ENCODE assay signal across 1 cellular context in the genomic region with DNA sequence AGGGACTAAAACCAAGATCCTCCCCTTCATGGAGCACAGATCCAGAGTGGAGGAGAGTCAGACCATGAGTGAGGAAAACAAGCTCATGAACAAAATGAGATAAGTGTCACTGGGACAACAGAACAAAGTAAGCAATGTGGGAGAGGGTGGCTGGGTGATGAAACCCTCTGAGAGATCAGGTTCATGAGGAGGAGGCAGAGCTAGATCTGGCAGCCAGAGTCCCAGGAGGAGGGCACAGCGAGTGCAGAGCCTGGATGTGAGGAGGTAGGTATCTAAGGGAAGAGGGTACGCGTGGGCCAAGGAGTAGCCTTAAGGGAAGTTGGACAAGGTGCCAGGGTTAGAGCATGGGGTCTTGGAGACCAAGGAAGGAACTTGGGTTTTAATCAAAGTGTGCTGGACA.
TF ChIP-seq lines count a peak whose summit lies in the region.

No MANE protein-coding gene starts in this region.

TF ChIP-seq in HepG2, 621 proteins besides CTCF, POLR2A, EP300 and RAD21 (continued from another document):
- TF ChIP-seq, protein P1, sequence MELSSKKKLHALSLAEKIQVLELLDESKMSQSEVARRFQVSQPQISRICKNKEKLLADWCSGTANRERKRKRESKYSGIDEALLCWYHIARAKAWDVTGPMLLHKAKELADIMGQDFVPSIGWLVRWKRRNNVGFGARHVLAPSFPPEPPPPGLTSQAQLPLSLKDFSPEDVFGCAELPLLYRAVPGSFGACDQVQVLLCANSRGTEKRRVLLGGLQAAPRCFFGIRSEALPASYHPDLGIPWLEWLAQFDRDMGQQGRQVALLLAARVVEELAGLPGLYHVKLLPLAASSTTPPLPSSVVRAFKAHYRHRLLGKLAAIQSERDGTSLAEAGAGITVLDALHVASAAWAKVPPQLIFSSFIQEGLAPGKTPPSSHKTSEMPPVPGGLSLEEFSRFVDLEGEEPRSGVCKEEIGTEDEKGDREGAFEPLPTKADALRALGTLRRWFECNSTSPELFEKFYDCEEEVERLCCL (CRISPR knock-in tag; IDR thresholded peaks at IDR 0.05; ENCODE audit: borderline replicate concordance), result no peak
- TF ChIP-seq, protein P2, sequence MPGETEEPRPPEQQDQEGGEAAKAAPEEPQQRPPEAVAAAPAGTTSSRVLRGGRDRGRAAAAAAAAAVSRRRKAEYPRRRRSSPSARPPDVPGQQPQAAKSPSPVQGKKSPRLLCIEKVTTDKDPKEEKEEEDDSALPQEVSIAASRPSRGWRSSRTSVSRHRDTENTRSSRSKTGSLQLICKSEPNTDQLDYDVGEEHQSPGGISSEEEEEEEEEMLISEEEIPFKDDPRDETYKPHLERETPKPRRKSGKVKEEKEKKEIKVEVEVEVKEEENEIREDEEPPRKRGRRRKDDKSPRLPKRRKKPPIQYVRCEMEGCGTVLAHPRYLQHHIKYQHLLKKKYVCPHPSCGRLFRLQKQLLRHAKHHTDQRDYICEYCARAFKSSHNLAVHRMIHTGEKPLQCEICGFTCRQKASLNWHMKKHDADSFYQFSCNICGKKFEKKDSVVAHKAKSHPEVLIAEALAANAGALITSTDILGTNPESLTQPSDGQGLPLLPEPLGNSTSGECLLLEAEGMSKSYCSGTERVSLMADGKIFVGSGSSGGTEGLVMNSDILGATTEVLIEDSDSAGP (CRISPR knock-in tag; IDR thresholded peaks at IDR 0.05; ENCODE audit: borderline replicate concordance), result no peak
- TF ChIP-seq SSRP1 (CRISPR knock-in tag; IDR thresholded peaks at IDR 0.05) (no peak), NFRKB (IDR thresholded peaks at IDR 0.05) (no peak), ZMYM2 (CRISPR knock-in tag; IDR thresholded peaks at IDR 0.05) (no peak), ZBTB21 (CRISPR knock-in tag; IDR thresholded peaks at IDR 0.05) (no peak)
- TF ChIP-seq, protein P3, sequence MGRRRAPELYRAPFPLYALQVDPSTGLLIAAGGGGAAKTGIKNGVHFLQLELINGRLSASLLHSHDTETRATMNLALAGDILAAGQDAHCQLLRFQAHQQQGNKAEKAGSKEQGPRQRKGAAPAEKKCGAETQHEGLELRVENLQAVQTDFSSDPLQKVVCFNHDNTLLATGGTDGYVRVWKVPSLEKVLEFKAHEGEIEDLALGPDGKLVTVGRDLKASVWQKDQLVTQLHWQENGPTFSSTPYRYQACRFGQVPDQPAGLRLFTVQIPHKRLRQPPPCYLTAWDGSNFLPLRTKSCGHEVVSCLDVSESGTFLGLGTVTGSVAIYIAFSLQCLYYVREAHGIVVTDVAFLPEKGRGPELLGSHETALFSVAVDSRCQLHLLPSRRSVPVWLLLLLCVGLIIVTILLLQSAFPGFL (CRISPR knock-in tag; IDR thresholded peaks at IDR 0.05), result no peak
